ENCODE assay signal across 9 cellular contexts in genomic region chr14:23364604-23365352, GRCh38. TPM values are rescaled to one million over a fixed set of nuclear protein-coding genes. Genes with fewer than 3 reads are reported as not detected.
DNase-seq lines count a peak whose midpoint lies in the region; ATAC-seq and TF ChIP-seq lines count a peak whose summit lies in the region.
"Had no signal": no experiment of that assay in that cellular context is flagged by ENCODE, and none has a peak within 500 bp of the region (broad histone marks: within the 10 kb centered on the region; RNA-seq: fewer than 3 reads in every experiment).

A gene with protein sequence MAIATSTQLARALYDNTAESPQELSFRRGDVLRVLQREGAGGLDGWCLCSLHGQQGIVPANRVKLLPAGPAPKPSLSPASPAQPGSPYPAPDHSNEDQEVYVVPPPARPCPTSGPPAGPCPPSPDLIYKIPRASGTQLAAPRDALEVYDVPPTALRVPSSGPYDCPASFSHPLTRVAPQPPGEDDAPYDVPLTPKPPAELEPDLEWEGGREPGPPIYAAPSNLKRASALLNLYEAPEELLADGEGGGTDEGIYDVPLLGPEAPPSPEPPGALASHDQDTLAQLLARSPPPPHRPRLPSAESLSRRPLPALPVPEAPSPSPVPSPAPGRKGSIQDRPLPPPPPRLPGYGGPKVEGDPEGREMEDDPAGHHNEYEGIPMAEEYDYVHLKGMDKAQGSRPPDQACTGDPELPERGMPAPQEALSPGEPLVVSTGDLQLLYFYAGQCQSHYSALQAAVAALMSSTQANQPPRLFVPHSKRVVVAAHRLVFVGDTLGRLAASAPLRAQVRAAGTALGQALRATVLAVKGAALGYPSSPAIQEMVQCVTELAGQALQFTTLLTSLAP (minus strand): TSS chr14:23365172. CDS start chr14:23365025, 147 bp downstream.

- H3K9me3 Mint-ChIP-seq in progenitor cell of endocrine pancreas (ENCODE audit: low read depth) = no peaks in the 10 kb centered on the region
- H3K9me3 Mint-ChIP-seq: activated B cell treated with CpG ODN at 0.5 μM for 24 hours had no signal

- TF ChIP-seq CTCF in astrocyte of the spinal cord (IDR thresholded peaks at IDR 0.05; ENCODE audit: low read depth, low read length) (no peak), progenitor cell of endocrine pancreas (IDR thresholded peaks at IDR 0.05; ENCODE audit: unreplicated experiment) (no peak)

- peak within 1 kb of the TSS; percentile 98 for H3K27ac Mint-ChIP-seq in progenitor cell of endocrine pancreas
- H3K27ac Mint-ChIP-seq: activated B cell treated with CpG ODN at 0.5 μM for 24 hours had no signal

- in situ Hi-C loops in astrocyte of the spinal cord (cut with HindIII; ENCODE audit: low sequenced_read_pairs) = no loop called here

- ATAC-seq in HG03354 (IDR thresholded peaks at IDR 0.05; ENCODE audit: poor library complexity, severe bottlenecking, unreplicated experiment) = no peak

- H3K4me3 ChIP-seq in astrocyte of the spinal cord (ENCODE audit: low read depth, low read length) = peak within 1 kb of the TSS; percentile 43

- DNase-seq in DMS79 (lab: John Stamatoyannopoulos, UW) (peak; percentile 97), astrocyte of the spinal cord (ENCODE audit: low read depth, low spot score) (peak; percentile 9), hypothalamus (lab: John Stamatoyannopoulos, UW) (peak in 34 of 51 donors; percentile 6 to 75 (median 49)), progenitor cell of endocrine pancreas (ENCODE audit: low spot score, unreplicated experiment) (no peak), dermis blood vessel endothelial cell (no peak), NCI-H1105 treated with DMSO at 0.1 percent for 48 hours (lab: John Stamatoyannopoulos, UW) (no peak), NCI-H2171 treated with DMSO at 0.1 percent for 48 hours (lab: John Stamatoyannopoulos, UW) (no peak)
- DNase-seq: activated B cell treated with CpG ODN at 0.5 μM for 24 hours had no signal

- peak within 1 kb of the TSS; percentile 89 for H3K4me3 Mint-ChIP-seq in progenitor cell of endocrine pancreas (ENCODE audit: low read depth)
- H3K4me3 Mint-ChIP-seq: activated B cell treated with CpG ODN at 0.5 μM for 24 hours had no signal

- H3K36me3 Mint-ChIP-seq in progenitor cell of endocrine pancreas (ENCODE audit: insufficient read depth) = peaks cover 4% of the 10 kb centered on the region

- peaks cover 6% of the 10 kb centered on the region for H3K27me3 Mint-ChIP-seq in progenitor cell of endocrine pancreas

- H3K4me1 Mint-ChIP-seq in progenitor cell of endocrine pancreas (ENCODE audit: low read depth) = peaks cover 24% of the 10 kb centered on the region
- H3K4me1 Mint-ChIP-seq: activated B cell treated with CpG ODN at 0.5 μM for 24 hours had no signal

RNA-seq across cellular contexts. Expression of the gene that starts here (rescaled TPM):
- total RNA-seq in progenitor cell of endocrine pancreas (66.8 and 69.6 TPM in 2 replicates), dermis blood vessel endothelial cell (0.17 TPM in 1 of 2 replicates, not detected in the other)
- total RNA-seq: activated B cell treated with CpG ODN at 0.5 μM for 24 hours had no signal

Comparison
In these comparisons a context has a peak if more than half of its experiments do, and no peak if none do; other contexts are left out.
1. RNA of the gene that starts here (total RNA-seq): 66.8 to 69.6 TPM in progenitor cell of endocrine pancreas; 0.17 TPM in dermis blood vessel endothelial cell; every median in the first group is over 10 times any median in the second.
2. DNase-seq: peak in DMS79 (single experiment), astrocyte of the spinal cord (single experiment) and hypothalamus (34 of 51); none in progenitor cell of endocrine pancreas (single experiment), dermis blood vessel endothelial cell (single experiment), NCI-H1105 treated with DMSO at 0.1 percent for 48 hours (single experiment) and NCI-H2171 treated with DMSO at 0.1 percent for 48 hours (single experiment).